In genomic region chr15:95620934-95621579, GRCh38 we compare ENCODE assay signal across 10 cellular contexts.
DNase-seq lines count a peak whose midpoint lies in the region; ATAC-seq, FAIRE-seq and TF ChIP-seq lines count a peak whose summit lies in the region.
"Had no signal": no experiment of that assay in that cellular context is flagged by ENCODE, and none has a peak within 500 bp of the region (broad histone marks: within the 10 kb centered on the region; RNA-seq: fewer than 3 reads in every experiment).

No MANE protein-coding gene starts in this region.

- no peak for FAIRE-seq in GM19239 (lab: Jason Lieb, UNC)
- FAIRE-seq in HTR-8/SVneo (lab: Jason Lieb, UNC) = no peak
- FAIRE-seq: H1 had no signal

- DNase-seq in EL = peak; percentile 16
- peak; percentile 5 for DNase-seq in SKM-1 (lab: John Stamatoyannopoulos, UW; ENCODE audit: unreplicated experiment)
- no peak for DNase-seq in left lung
- DNase-seq in effector CD8-positive, alpha-beta T cell (lab: John Stamatoyannopoulos, UW) = no peak
- no peak for DNase-seq in DMS79 treated with DMSO at 0.1 percent for 48 hours (lab: John Stamatoyannopoulos, UW)
- no peak for DNase-seq in GM19239 (ENCODE audit: insufficient read length, low spot score)
- no peak for DNase-seq in HTR-8/SVneo (ENCODE audit: insufficient read length, low spot score)
- DNase-seq: NCI-H748 treated with DMSO at 0.1 percent for 48 hours had no signal

- no peak overlapping the region for H3K27ac ChIP-seq in left lung

- H3K27me3 ChIP-seq in left lung = no peaks in the 10 kb centered on the region

- H3K4me3 ChIP-seq in left lung = no peak overlapping the region

- H3K4me1 ChIP-seq in left lung = no peaks in the 10 kb centered on the region

- no peaks in the 10 kb centered on the region for H3K36me3 ChIP-seq in left lung

- ATAC-seq in GM19463 (IDR thresholded peaks at IDR 0.05; ENCODE audit: unreplicated experiment) = peak; percentile 69
- peak; percentile 39 for ATAC-seq in left lung

- peaks cover 0 to 5% of the 10 kb centered on the region in 2 donors for H3K9me3 ChIP-seq in left lung

- TF ChIP-seq CTCF in left lung (IDR thresholded peaks at IDR 0.05) = no peak

- intact Hi-C loops in left lung (cut with DNase I) = no loop called here

Comparison
In these comparisons a context has a peak if more than half of its experiments do, and no peak if none do; other contexts are left out.
1. DNase-seq: peak in EL (single experiment) and SKM-1 (single experiment); none in left lung (0 of 2), effector CD8-positive, alpha-beta T cell (single experiment), DMS79 treated with DMSO at 0.1 percent for 48 hours (single experiment), GM19239 (single experiment) and HTR-8/SVneo (single experiment).